8 cellular contexts compared by ENCODE assay signal in genomic region chr6:157274471-157275226, GRCh38. TPM values are rescaled to one million over a fixed set of nuclear protein-coding genes. Genes with fewer than 3 reads are reported as not detected.
DNase-seq lines count a peak whose midpoint lies in the region; ATAC-seq, FAIRE-seq and TF ChIP-seq lines count a peak whose summit lies in the region.

No MANE protein-coding gene starts in this region.

- H3K4me3 ChIP-seq in fibroblast of pulmonary artery (replicated peaks; ENCODE audit: low read depth, low read length), result peak overlapping the region; percentile 58

- peak; percentile 92 for ATAC-seq in GM21528 (IDR thresholded peaks at IDR 0.05; ENCODE audit: low FRiP score, unreplicated experiment)
- ATAC-seq in activated T-helper 17 cell treated with anti-CD3 and anti-CD28 coated beads, Interleukin-2, amount 50 U/mL, for 72 hours (replicated peaks), result peak; percentile 95

- peak overlapping the region; percentile 85 for H3K4me3 Mint-ChIP-seq in activated T-helper 17 cell treated with anti-CD3 and anti-CD28 coated beads, Interleukin-2, amount 50 U/mL, for 72 hours
- peak overlapping the region; percentile 76 to 84 (median 84) for H3K4me3 Mint-ChIP-seq in nephron
- peak overlapping the region; percentile 85 for H3K4me3 Mint-ChIP-seq in stimulated activated naive CD8-positive, alpha-beta T cell treated with anti-CD3 and anti-CD28 coated beads, Interleukin-15, Interleukin-2, amounts not matched to agents 100 ng/mL and 50 ng/mL, for 24 hours

- peaks cover 11% of the 10 kb centered on the region for H3K4me1 Mint-ChIP-seq in activated T-helper 17 cell treated with anti-CD3 and anti-CD28 coated beads, Interleukin-2, amount 50 U/mL, for 72 hours
- peaks cover 22% of the 10 kb centered on the region for H3K4me1 Mint-ChIP-seq in nephron
- peaks cover 11% of the 10 kb centered on the region for H3K4me1 Mint-ChIP-seq in stimulated activated naive CD8-positive, alpha-beta T cell treated with anti-CD3 and anti-CD28 coated beads, Interleukin-15, Interleukin-2, amounts not matched to agents 100 ng/mL and 50 ng/mL, for 24 hours (ENCODE audit: low read depth)

- no peaks in the 10 kb centered on the region for H3K36me3 Mint-ChIP-seq in activated T-helper 17 cell treated with anti-CD3 and anti-CD28 coated beads, Interleukin-2, amount 50 U/mL, for 72 hours (ENCODE audit: low read depth)
- H3K36me3 Mint-ChIP-seq in nephron (ENCODE audit: low read depth), result peaks cover 9% of the 10 kb centered on the region
- H3K36me3 Mint-ChIP-seq in stimulated activated naive CD8-positive, alpha-beta T cell treated with anti-CD3 and anti-CD28 coated beads, Interleukin-15, Interleukin-2, amounts not matched to agents 100 ng/mL and 50 ng/mL, for 24 hours (ENCODE audit: low read depth), result no peaks in the 10 kb centered on the region

- FAIRE-seq in RCC 7860 (lab: Jason Lieb, UNC), result no peak

- peak; percentile 10 for TF ChIP-seq CTCF in fibroblast of pulmonary artery (IDR thresholded peaks at IDR 0.05; ENCODE audit: low read length, missing control alignments)
- TF ChIP-seq CTCF in nephron (IDR thresholded peaks at IDR 0.05; ENCODE audit: unreplicated experiment in 3 of 3), result peak; percentile 76 to 91 (median 78)

- H3K9me3 Mint-ChIP-seq in activated T-helper 17 cell treated with anti-CD3 and anti-CD28 coated beads, Interleukin-2, amount 50 U/mL, for 72 hours, result peaks cover 9% of the 10 kb centered on the region
- H3K9me3 Mint-ChIP-seq in nephron, result peaks cover 8% of the 10 kb centered on the region
- H3K9me3 Mint-ChIP-seq in stimulated activated naive CD8-positive, alpha-beta T cell treated with anti-CD3 and anti-CD28 coated beads, Interleukin-15, Interleukin-2, amounts not matched to agents 100 ng/mL and 50 ng/mL, for 24 hours, result peaks cover 10% of the 10 kb centered on the region

- DNase-seq in DMS114 treated with DMSO at 0.1 percent for 48 hours (lab: John Stamatoyannopoulos, UW; ENCODE audit: unreplicated experiment) (peak; percentile 18), HuH-7 (ENCODE audit: low spot score) (peak; percentile 90), RCC 7860 (ENCODE audit: low spot score) (peak; percentile 28), fibroblast of pulmonary artery (ENCODE audit: low read depth) (peak; percentile 65)

- peak overlapping the region; percentile 88 for H3K27ac Mint-ChIP-seq in activated T-helper 17 cell treated with anti-CD3 and anti-CD28 coated beads, Interleukin-2, amount 50 U/mL, for 72 hours
- H3K27ac Mint-ChIP-seq in nephron, result peak overlapping the region in 1 of 3 experiments; percentile 66
- peak overlapping the region; percentile 83 for H3K27ac Mint-ChIP-seq in stimulated activated naive CD8-positive, alpha-beta T cell treated with anti-CD3 and anti-CD28 coated beads, Interleukin-15, Interleukin-2, amounts not matched to agents 100 ng/mL and 50 ng/mL, for 24 hours

- no peaks in the 10 kb centered on the region for H3K27me3 Mint-ChIP-seq in activated T-helper 17 cell treated with anti-CD3 and anti-CD28 coated beads, Interleukin-2, amount 50 U/mL, for 72 hours
- H3K27me3 Mint-ChIP-seq in nephron (ENCODE audit: low read depth), result peaks cover 29% of the 10 kb centered on the region
- peaks cover 4% of the 10 kb centered on the region for H3K27me3 Mint-ChIP-seq in stimulated activated naive CD8-positive, alpha-beta T cell treated with anti-CD3 and anti-CD28 coated beads, Interleukin-15, Interleukin-2, amounts not matched to agents 100 ng/mL and 50 ng/mL, for 24 hours

RNA-seq across cellular contexts. Expression of gene TMEM242, which starts 48.7 kb away (rescaled TPM):
- 1 to 10 TPM; 5.1 to 6.2 TPM for total RNA-seq in activated T-helper 17 cell treated with anti-CD3 and anti-CD28 coated beads, Interleukin-2, amount 50 U/mL, for 72 hours

Comparison
In these comparisons a context has a peak if more than half of its experiments do, and no peak if none do; other contexts are left out.
1. Peak in every context shown above with its lines: DNase-seq, ATAC-seq and H3K4me3 ChIP-seq.
2. DNase-seq: peak in every context shown above with its lines; median percentile 90 in HuH-7; 65 in fibroblast of pulmonary artery; 28 in RCC 7860; 18 in DMS114 treated with DMSO at 0.1 percent for 48 hours.